ENCODE assay signal across 9 cellular contexts in genomic region chr3:170257145-170257544, GRCh38. TPM values are rescaled to one million over a fixed set of nuclear protein-coding genes. Genes with fewer than 3 reads are reported as not detected.
A peak's percentile ranks its signal among the peaks of the same experiment; 100 is the strongest.
DNase-seq lines count a peak whose midpoint lies in the region; ATAC-seq and TF ChIP-seq lines count a peak whose summit lies in the region.
"Had no signal": no experiment of that assay in that cellular context is flagged by ENCODE, and none has a peak within 500 bp of the region (broad histone marks: within the 10 kb centered on the region; RNA-seq: fewer than 3 reads in every experiment).

No MANE protein-coding gene starts in this region.

- no peak overlapping the region for H3K27ac ChIP-seq in left ventricle myocardium inferior (replicated peaks)
- no peak overlapping the region for H3K27ac ChIP-seq in GM23248

- TF ChIP-seq CTCF in left ventricle myocardium inferior (IDR thresholded peaks at IDR 0.05; ENCODE audit: borderline replicate concordance) = no peak

- no peaks in the 10 kb centered on the region for H3F3A ChIP-seq in GM23248 (ENCODE audit: insufficient read depth)

- H3K9ac ChIP-seq in GM23248 = no peak overlapping the region

- no peaks in the 10 kb centered on the region for H4K20me1 ChIP-seq in GM23248 (ENCODE audit: insufficient read depth)

- H3K9me2 ChIP-seq in GM23248 (ENCODE audit: insufficient read depth) = no peaks in the 10 kb centered on the region

- H3K27me3 ChIP-seq in left ventricle myocardium inferior (ENCODE audit: low read depth) (no peaks in the 10 kb centered on the region), GM23248 (replicated peaks; ENCODE audit: insufficient read depth) (no peaks in the 10 kb centered on the region)

- no peak overlapping the region for H2AFZ ChIP-seq in GM23248

- in situ Hi-C loops in GM23248 (cut with MboI) = no loop called here

- intact Hi-C loops in left ventricle myocardium inferior (cut with micrococcal nuclease) = no loop called here

- H3K9me3 ChIP-seq in left ventricle myocardium inferior (replicated peaks) = peaks cover 21% of the 10 kb centered on the region
- H3K9me3 ChIP-seq in GM23248 (ENCODE audit: low read depth) = no peaks in the 10 kb centered on the region

- H3K36me3 ChIP-seq in left ventricle myocardium inferior (peaks cover 19% of the 10 kb centered on the region), GM23248 (ENCODE audit: low read depth) (peaks cover 12% of the 10 kb centered on the region; the same call in 1 of the 2 replicates)

- no peak overlapping the region for H3K4me3 ChIP-seq in left ventricle myocardium inferior
- H3K4me3 ChIP-seq in GM23248 = no peak overlapping the region

- peaks cover 65% of the 10 kb centered on the region for H3K79me2 ChIP-seq in GM23248 (ENCODE audit: insufficient read depth)

- peak; percentile 17 for DNase-seq in activated naive CD4-positive, alpha-beta T cell treated with Interleukin-2 at 50 U/mL for 16 hours
- no peak for DNase-seq in activated naive CD4-positive, alpha-beta T cell (lab: John Stamatoyannopoulos, UW)
- DNase-seq in stimulated activated naive CD8-positive, alpha-beta T cell treated with anti-CD3 and anti-CD28 coated beads, Interleukin-15, Interleukin-2, amounts not matched to agents 100 U/mL and 50 U/mL, for 24 hours = peak; percentile 37
- no peak for DNase-seq in left ventricle myocardium inferior
- DNase-seq in GM23248 = no peak
- DNase-seq in activated gamma-delta T cell (lab: John Stamatoyannopoulos, UW) = no peak
- DNase-seq: NCI-H524 treated with DMSO at 0.1 percent for 48 hours had no signal

- 99 to 100% methylated on average over 2 of the region's 2 CpGs for WGBS in GM23248 (ENCODE audit: low coverage in 1 of 2, low lambda C conversion rate in 2 of 2, missing lambda C conversion rate in 2 of 2), 2 experiments

- H3K4me1 ChIP-seq in left ventricle myocardium inferior (no peaks in the 10 kb centered on the region), GM23248 (ENCODE audit: insufficient read depth) (peaks cover 11% of the 10 kb centered on the region)

- ATAC-seq in HG02623 (IDR thresholded peaks at IDR 0.05; ENCODE audit: unreplicated experiment) (peak; percentile 71), HG03469 (IDR thresholded peaks at IDR 0.05; ENCODE audit: unreplicated experiment) (peak; percentile 46)
- ATAC-seq in stimulated activated naive CD8-positive, alpha-beta T cell treated with anti-CD3 and anti-CD28 coated beads, Interleukin-15, Interleukin-2, amounts not matched to agents 100 U/mL and 50 U/mL, for 24 hours = peak; percentile 75

- H3K4me2 ChIP-seq in GM23248 (ENCODE audit: unreplicated experiment) = no peak overlapping the region

RNA-seq across cellular contexts. Expression of gene PRKCI, which starts 34.9 kb away (rescaled TPM):
- total RNA-seq in left ventricle myocardium inferior = 10.9 TPM
- 46.9 and 47.7 TPM in 2 replicates for total RNA-seq in GM23248 (2014; rRNA removed; shearing (Covaris generic))
- polyA plus RNA-seq in GM23248 (2016; fragmentation: Nextera tagmentation; extraction: Ambion mirVana) = 33.0 and 33.5 TPM in 2 replicates

Comparison
In these comparisons a context has a peak if more than half of its experiments do, and no peak if none do; other contexts are left out.
1. DNase-seq: peak in activated naive CD4-positive, alpha-beta T cell treated with Interleukin-2 at 50 U/mL for 16 hours (single experiment) and stimulated activated naive CD8-positive, alpha-beta T cell treated with anti-CD3 and anti-CD28 coated beads, Interleukin-15, Interleukin-2, amounts not matched to agents 100 U/mL and 50 U/mL, for 24 hours (single experiment); none in activated naive CD4-positive, alpha-beta T cell (0 of 4), left ventricle myocardium inferior (single experiment), GM23248 (single experiment) and activated gamma-delta T cell (single experiment).
2. Peak in every context shown above with its lines, with median percentiles within 50 percentile points of each other: ATAC-seq.